Comparison of ENCODE assay signal across 1 cellular context in the genomic region with DNA sequence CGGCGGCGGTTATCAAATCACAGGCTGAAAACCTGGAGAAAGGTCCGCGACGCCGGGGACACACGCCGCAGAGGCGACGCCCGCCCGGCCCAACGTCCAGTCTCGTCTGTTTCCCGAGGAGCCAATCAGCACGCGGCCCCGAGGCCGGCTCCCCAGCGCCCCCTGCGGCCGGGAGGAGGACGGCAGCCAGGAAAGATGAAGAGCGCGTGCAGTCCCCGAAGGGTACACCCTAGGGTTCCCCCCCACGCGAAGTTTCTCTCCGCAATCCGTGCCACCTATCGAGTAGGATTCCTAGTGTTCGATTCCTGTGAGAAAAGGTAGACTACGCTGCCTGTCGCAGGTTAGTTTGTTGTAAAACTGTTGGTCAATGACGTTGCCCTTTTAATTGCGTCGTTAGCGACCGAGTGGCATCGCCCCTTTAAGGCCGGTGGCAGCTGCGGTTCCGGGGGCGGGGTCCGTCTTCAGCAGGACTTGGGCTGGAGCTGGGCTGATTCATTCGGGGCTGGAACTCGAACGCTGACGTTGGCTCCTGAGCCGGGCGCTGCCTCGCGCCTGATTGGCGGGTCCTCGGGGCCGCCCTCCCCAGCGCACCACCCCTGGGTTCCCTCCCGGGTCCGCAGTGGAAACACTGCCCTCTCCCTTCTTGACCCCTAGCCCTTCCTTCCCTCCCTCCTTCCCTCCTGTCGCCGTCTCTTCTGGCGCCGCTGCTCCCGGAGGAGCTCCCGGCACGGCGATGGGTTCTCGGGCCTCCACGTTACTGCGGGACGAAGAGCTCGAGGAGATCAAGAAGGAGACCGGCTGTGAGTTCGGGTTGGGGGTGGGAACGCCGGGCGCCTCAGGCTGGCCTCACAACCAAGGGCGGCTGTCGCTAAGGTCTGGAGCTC.
TF ChIP-seq lines count a peak whose summit lies in the region.

Gene CHP1 (plus strand): TSS at position 619 of the 884 bp plus-strand sequence. CDS start 115 bp downstream, at position 734.
Gene EXD1 (minus strand): TSS at position 108 of the 884 bp plus-strand sequence. CDS start 4,182 bp downstream, outside the sequence.

TF ChIP-seq in K562, 482 proteins besides CTCF, POLR2A, EP300 and RAD21 (continued from another document):
- TF ChIP-seq PBX2 (CRISPR knock-in tag; IDR thresholded peaks at IDR 0.05; ENCODE audit: low read depth) (no peak; the same call in 1 of the 2 replicates), PBX2 (tag; conservative IDR thresholded peaks at IDR 0.05; ENCODE audit: low read depth) (0 out of 2 replicates have a peak, but pooled peaks have one; percentile 7), SRSF3 (IDR thresholded peaks at IDR 0.05; ENCODE audit: insufficient read depth, low read length) (no peak), MCM3 (IDR thresholded peaks at IDR 0.05) (no peak), JUNB (CRISPR knock-in tag; conservative IDR thresholded peaks at IDR 0.05) (no peak), NFATC3 (IDR thresholded peaks at IDR 0.05) (no peak), FOSL1 (tag; conservative IDR thresholded peaks at IDR 0.05) (peak; percentile 82), TCFL5 (CRISPR knock-in tag; conservative IDR thresholded peaks at IDR 0.05) (no peak)
